20 cellular contexts compared by ENCODE assay signal in genomic region chr11:103395612-103396011, GRCh38.
DNase-seq lines count a peak whose midpoint lies in the region; ATAC-seq, FAIRE-seq and TF ChIP-seq lines count a peak whose summit lies in the region.
"Had no signal": no experiment of that assay in that cellular context is flagged by ENCODE, and none has a peak within 500 bp of the region (broad histone marks: within the 10 kb centered on the region; RNA-seq: fewer than 3 reads in every experiment).

No MANE protein-coding gene starts in this region.

- no peak for TF ChIP-seq RAD21 in HepG2 (CRISPR knock-in tag; IDR thresholded peaks at IDR 0.05)

- in situ Hi-C loops in HepG2 (cut with HindIII; ENCODE audit: extremely low pct_ligation_motif_present, low pct_unique_long_range_greater_than_20kb), result no loop called here

- ATAC-seq in HepG2 (no peak), right lobe of liver (no peak), WTC11 (no peak), foreskin keratinocyte (peak; percentile 67), pancreas (no peak)
- ATAC-seq: heart left ventricle, T-cell had no signal

- TF ChIP-seq CTCF in HepG2 (CRISPR knock-in tag; IDR thresholded peaks at IDR 0.05) (no peak), right lobe of liver (IDR thresholded peaks at IDR 0.05) (no peak), WTC11 (IDR thresholded peaks at IDR 0.05) (no peak), foreskin keratinocyte (conservative IDR thresholded peaks at IDR 0.05) (no peak), pancreas (IDR thresholded peaks at IDR 0.05) (no peak)

- no peak overlapping the region for H3K9ac ChIP-seq in HepG2 (ENCODE audit: insufficient read depth, low read depth, low read length)

- FAIRE-seq in HepG2 (lab: Jason Lieb, UNC) (no peak), pancreas (lab: Jason Lieb, UNC) (no peak)

- no peaks in the 10 kb centered on the region for H3K4me1 ChIP-seq in HepG2 (ENCODE audit: insufficient read depth, low read length)
- H3K4me1 ChIP-seq in right lobe of liver, result no peaks in the 10 kb centered on the region
- peaks cover 13% of the 10 kb centered on the region for H3K4me1 ChIP-seq in foreskin keratinocyte
- no peaks in the 10 kb centered on the region for H3K4me1 ChIP-seq in pancreas
- H3K4me1 ChIP-seq: heart left ventricle, tibial artery had no signal

- peaks cover 32% of the 10 kb centered on the region for H3K9me3 Mint-ChIP-seq in WTC11

- TF ChIP-seq POLR2A in HepG2 (IDR thresholded peaks at IDR 0.05; ENCODE audit: insufficient read depth in 1 of 2, low read depth in 2 of 2, low read length in 2 of 2) (no peak), right lobe of liver (IDR thresholded peaks at IDR 0.05) (no peak)

- intact Hi-C loops in HepG2 (cut with micrococcal nuclease; ENCODE audit: unreplicated experiment), result no loop called here
- intact Hi-C loops in right lobe of liver (cut with DNase I), result no loop called here
- intact Hi-C loops in pancreas (cut with DNase I), result no loop called here

- no peak overlapping the region for H3K27ac ChIP-seq in HepG2 (ENCODE audit: extremely low read length, insufficient read depth, low read length)
- H3K27ac ChIP-seq in right lobe of liver, result no peak overlapping the region
- H3K27ac ChIP-seq in foreskin keratinocyte, result no peak overlapping the region
- H3K27ac ChIP-seq in pancreas, result no peak overlapping the region
- H3K27ac ChIP-seq: heart left ventricle, tibial artery had no signal

- H3K79me2 ChIP-seq in HepG2 (ENCODE audit: insufficient read depth, low read length), result no peaks in the 10 kb centered on the region

- peaks cover 6% of the 10 kb centered on the region for H3K9me3 ChIP-seq in HepG2 (ENCODE audit: low read length)
- H3K9me3 ChIP-seq in right lobe of liver, result no peaks in the 10 kb centered on the region
- no peaks in the 10 kb centered on the region for H3K9me3 ChIP-seq in pancreas
- H3K9me3 ChIP-seq: heart left ventricle had no signal

- H3K4me1 Mint-ChIP-seq in WTC11, result peaks cover 3% of the 10 kb centered on the region
- H3K4me1 Mint-ChIP-seq: T-cell had no signal

- peak overlapping the region; percentile 23; the same call in 1 of the 2 replicates for H3K27ac Mint-ChIP-seq in WTC11
- H3K27ac Mint-ChIP-seq: T-cell had no signal

- no peaks in the 10 kb centered on the region for H4K20me1 ChIP-seq in HepG2 (ENCODE audit: insufficient read depth, low read length)

- CTCF ChIA-PET in HepG2 (lab: Yijun Ruan, JAX; ENCODE audit: low intra/inter-chr PET ratio, low total read pairs), result no interaction called here
- CTCF ChIA-PET in WTC11 (lab: Charles Lee), result no interaction called here

- POLR2A ChIA-PET in HepG2 (lab: Yijun Ruan, JAX) (no interaction called here), WTC11 (lab: Charles Lee) (no interaction called here)

- 2% methylated on average over 2 of the region's 2 CpGs for WGBS in HepG2 (ENCODE audit: low lambda C conversion rate)
- WGBS in right lobe of liver (ENCODE audit: insufficient coverage, low coverage, low lambda C conversion rate, missing lambda C conversion rate), result 37% methylated on average over 2 of the region's 2 CpGs
- WGBS in pancreas, 2 donors, result 37 to 40% methylated on average over 2 of the region's 2 CpGs

- no peak overlapping the region for H2AFZ ChIP-seq in HepG2 (ENCODE audit: low read length)

- no peaks in the 10 kb centered on the region for H3K27me3 Mint-ChIP-seq in WTC11 (ENCODE audit: low read depth)
- H3K27me3 Mint-ChIP-seq: T-cell had no signal

- H3K4me2 ChIP-seq in HepG2 (ENCODE audit: low read depth, low read length), result no peak overlapping the region

- H3K36me3 Mint-ChIP-seq in WTC11, result peaks cover 25% of the 10 kb centered on the region

- H3K4me3 ChIP-seq in HepG2 (replicated peaks in 1 of 3; ENCODE audit: insufficient read depth in 1 of 3, low read depth in 2 of 3, low read length in 3 of 3) (no peak overlapping the region), right lobe of liver (no peak overlapping the region), pancreas (no peak overlapping the region)
- H3K4me3 ChIP-seq: heart left ventricle, lung, MG63, tibial artery had no signal

- H3K36me3 ChIP-seq in HepG2 (replicated peaks in 1 of 2; ENCODE audit: control insufficient read depth in 1 of 2, insufficient read depth in 2 of 2, low read length in 2 of 2), result no peaks in the 10 kb centered on the region
- no peaks in the 10 kb centered on the region for H3K36me3 ChIP-seq in right lobe of liver
- H3K36me3 ChIP-seq in pancreas, result no peaks in the 10 kb centered on the region

- DNase-seq in HepG2 (ENCODE audit: low spot score), result peak; percentile 1
- no peak for DNase-seq in right lobe of liver
- no peak for DNase-seq in WTC11 (ENCODE audit: low spot score)
- DNase-seq in foreskin keratinocyte, result peak; percentile 80 to 90
- no peak for DNase-seq in NCI-H524 (lab: John Stamatoyannopoulos, UW)
- no peak for DNase-seq in NAMALWA (ENCODE audit: low spot score)
- no peak for DNase-seq in pancreas
- DNase-seq in globus pallidus (ENCODE audit: low spot score), result no peak
- DNase-seq: 8988T; activated CD4-positive, CD25-positive, alpha-beta regulatory T cell treated with anti-CD3 and anti-CD28 coated beads, Interleukin-2, amount 50 U/mL, for 72 hours; activated T-cell treated with anti-CD3 and anti-CD28 coated beads, Interleukin-2, amount 50 U/mL, for 1 hour; DMS153; heart left ventricle; MG63; NCI-H2107; nucleus accumbens; stimulated activated CD8-positive, alpha-beta memory T cell treated with anti-CD3 and anti-CD28 coated beads, Interleukin-4, amount 100 ng/mL, for 48 hours; T-cell; tibial artery had no signal

- no TSS peak for BruUV-seq in HepG2 (replicated peaks; lab: Mats Ljungman, UMichigan)

- no peak overlapping the region for H3K4me3 Mint-ChIP-seq in WTC11
- H3K4me3 Mint-ChIP-seq: T-cell had no signal

- no peaks in the 10 kb centered on the region for H3K27me3 ChIP-seq in HepG2 (ENCODE audit: control insufficient read depth in 1 of 2, insufficient read depth in 2 of 2, low read length in 2 of 2)
- no peaks in the 10 kb centered on the region for H3K27me3 ChIP-seq in right lobe of liver
- H3K27me3 ChIP-seq in foreskin keratinocyte, result no peaks in the 10 kb centered on the region
- H3K27me3 ChIP-seq in pancreas, result no peaks in the 10 kb centered on the region
- H3K27me3 ChIP-seq: heart left ventricle, MG63, tibial artery had no signal

- TF ChIP-seq EP300 in HepG2 (IDR thresholded peaks at IDR 0.05; ENCODE audit: low read depth in 2 of 2, low read length in 2 of 2), result no peak
- no peak for TF ChIP-seq EP300 in HepG2 (CRISPR knock-in tag; IDR thresholded peaks at IDR 0.05; ENCODE audit: borderline replicate concordance)

TF ChIP-seq in HepG2, 621 proteins besides CTCF, POLR2A, EP300 and RAD21:
- TF ChIP-seq IRF2 (CRISPR knock-in tag; IDR thresholded peaks at IDR 0.05) (no peak), SIN3A (IDR thresholded peaks at IDR 0.05; ENCODE audit: borderline replicate concordance, low read depth, low read length) (no peak), ZFP36L2 (CRISPR knock-in tag; IDR thresholded peaks at IDR 0.05) (no peak), RARG (CRISPR knock-in tag; IDR thresholded peaks at IDR 0.05; ENCODE audit: low read depth) (no peak), ZNF251 (CRISPR knock-in tag; IDR thresholded peaks at IDR 0.05) (no peak), MBD4 (IDR thresholded peaks at IDR 0.05; ENCODE audit: borderline replicate concordance, low read length) (no peak), RFX5 (IDR thresholded peaks at IDR 0.05; ENCODE audit: low read depth, low read length) (no peak), ZNF224 (CRISPR knock-in tag; IDR thresholded peaks at IDR 0.05) (no peak)

TF ChIP-seq in WTC11, 78 proteins besides CTCF, POLR2A, EP300 and RAD21:
- no peak for TF ChIP-seq KAT7 (CRISPR knock-in tag; IDR thresholded peaks at IDR 0.05; ENCODE audit: borderline replicate concordance)

Comparison
In these comparisons a context has a peak if more than half of its experiments do, and no peak if none do; other contexts are left out.
1. DNase-seq: peak in HepG2 (single experiment) and foreskin keratinocyte (2 of 2); none in right lobe of liver (0 of 3), WTC11 (single experiment), NCI-H524 (0 of 2), NAMALWA (single experiment), pancreas (0 of 6) and globus pallidus (single experiment).